Comparison of ENCODE assay signal across 8 cellular contexts in the genomic region with DNA sequence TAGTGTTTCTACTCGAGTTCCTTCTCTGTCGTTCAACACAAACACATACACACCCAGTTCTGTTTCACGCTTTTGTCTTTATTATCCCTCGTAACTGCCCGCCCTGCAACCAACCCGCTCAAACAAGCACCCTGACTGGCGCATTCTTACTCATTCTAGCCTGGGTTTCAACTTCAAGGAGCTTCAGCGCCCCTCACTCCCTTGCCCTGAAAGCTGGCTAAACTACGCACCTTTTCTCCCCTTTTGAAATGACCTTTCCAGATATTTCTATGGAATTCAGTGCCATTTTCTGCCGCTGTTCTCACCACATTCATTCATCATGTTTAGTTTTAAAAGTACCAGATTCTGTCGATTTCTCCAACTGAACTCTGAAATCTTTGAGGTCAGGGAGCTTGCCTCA. TPM values are rescaled to one million over a fixed set of nuclear protein-coding genes. Genes with fewer than 3 reads are reported as not detected.
DNase-seq lines count a peak whose midpoint lies in the region; ATAC-seq and TF ChIP-seq lines count a peak whose summit lies in the region.

No MANE protein-coding gene starts in this region.

- no peak for TF ChIP-seq POLR2A in GM18505 (IDR thresholded peaks at IDR 0.05; ENCODE audit: borderline replicate concordance, extremely low read depth, insufficient read depth, insufficient read length)

- no peak overlapping the region for H3K27ac ChIP-seq in OCI-LY3 (ENCODE audit: low read length)
- peak overlapping the region; percentile 86 for H3K27ac ChIP-seq in muscle layer of colon (ENCODE audit: low read depth, low read length)

- peaks cover 14% of the 10 kb centered on the region for H3K79me2 ChIP-seq in OCI-LY3 (ENCODE audit: low read length)

- H3K27me3 ChIP-seq in OCI-LY3 (ENCODE audit: low read depth, low read length) (no peaks in the 10 kb centered on the region), endocrine pancreas (ENCODE audit: control insufficient read depth, insufficient read depth, low read length) (no peaks in the 10 kb centered on the region), muscle layer of colon (ENCODE audit: control insufficient read depth in 1 of 2, insufficient read depth in 2 of 2, low read length in 2 of 2) (no peaks in the 10 kb centered on the region)

- H3K36me3 ChIP-seq in OCI-LY3 (replicated peaks; ENCODE audit: low read depth, low read length) (peaks cover 2% of the 10 kb centered on the region), endocrine pancreas (ENCODE audit: control insufficient read depth, insufficient read depth, low read length) (no peaks in the 10 kb centered on the region), muscle layer of colon (ENCODE audit: insufficient read depth, low read length) (no peaks in the 10 kb centered on the region)

- H3K4me1 ChIP-seq in OCI-LY3 (ENCODE audit: low read length) (peaks cover 14% of the 10 kb centered on the region), endocrine pancreas (ENCODE audit: control insufficient read depth, insufficient read depth, low read length) (peaks cover 15% of the 10 kb centered on the region), muscle layer of colon (ENCODE audit: insufficient read depth, low read length) (peaks cover 22% of the 10 kb centered on the region)

- in situ Hi-C loops in G401 (cut with HindIII; ENCODE audit: low sequenced_read_pairs): loop anchor here (10.0 kb wide), 1 partner anchor 86 kb away; no protein-coding TSS in a partner anchor

- H2AFZ ChIP-seq in OCI-LY3 (ENCODE audit: low read depth, low read length): peak overlapping the region; percentile 76

- DNase-seq in G401 (ENCODE audit: low spot score) (peak; percentile 38), NCI-H748 treated with DMSO at 0.1 percent for 48 hours (lab: John Stamatoyannopoulos, UW) (no peak), AG08396 (ENCODE audit: low spot score) (no peak), NOMO-1 (lab: John Stamatoyannopoulos, UW; ENCODE audit: unreplicated experiment in 2 of 2) (no peak)

- peak overlapping the region; percentile 92 for H3K4me3 ChIP-seq in OCI-LY3 (ENCODE audit: low read length)
- H3K4me3 ChIP-seq in endocrine pancreas (ENCODE audit: control insufficient read depth, insufficient read depth, low read length): peak overlapping the region; percentile 67
- H3K4me3 ChIP-seq in muscle layer of colon (ENCODE audit: low read depth in 1 of 2, low read length in 2 of 2): peak overlapping the region; percentile 98

- no peak for ATAC-seq in GM18505 (IDR thresholded peaks at IDR 0.05; ENCODE audit: unreplicated experiment)

- H4K20me1 ChIP-seq in OCI-LY3 (ENCODE audit: insufficient read depth, low read length): no peaks in the 10 kb centered on the region

- no peak for TF ChIP-seq CTCF in OCI-LY3 (IDR thresholded peaks at IDR 0.05; ENCODE audit: low read depth, low read length)

- H3K4me2 ChIP-seq in OCI-LY3 (ENCODE audit: low read length): peak overlapping the region; percentile 81

- no peaks in the 10 kb centered on the region for H3K9me3 ChIP-seq in OCI-LY3 (ENCODE audit: insufficient read depth, low read length)
- no peaks in the 10 kb centered on the region for H3K9me3 ChIP-seq in endocrine pancreas (ENCODE audit: control insufficient read depth, low read length)
- no peaks in the 10 kb centered on the region for H3K9me3 ChIP-seq in muscle layer of colon (ENCODE audit: low read length)

- H3K9ac ChIP-seq in OCI-LY3 (ENCODE audit: low read length): peak overlapping the region; percentile 49
- H3K9ac ChIP-seq in endocrine pancreas (ENCODE audit: control insufficient read depth, insufficient read depth, low read length): peak overlapping the region; percentile 78
- H3K9ac ChIP-seq in muscle layer of colon (ENCODE audit: low read length): peak overlapping the region; percentile 62

RNA-seq across cellular contexts. Expression of a gene that starts 0.7 kb away (rescaled TPM):
- total RNA-seq in G401 (2014; rRNA removed; shearing (Covaris generic)): 42.5 and 58.7 TPM in 2 replicates
